Comparison of ENCODE assay signal across 12 cellular contexts in genomic region chr5:150789431-150789830, GRCh38. TPM values are rescaled to one million over a fixed set of nuclear protein-coding genes. Genes with fewer than 3 reads are reported as not detected.
A peak's percentile ranks its signal among the peaks of the same experiment; 100 is the strongest.
DNase-seq lines count a peak whose midpoint lies in the region; ATAC-seq and TF ChIP-seq lines count a peak whose summit lies in the region.
"Had no signal": no experiment of that assay in that cellular context is flagged by ENCODE, and none has a peak within 500 bp of the region (broad histone marks: within the 10 kb centered on the region; RNA-seq: fewer than 3 reads in every experiment).

No MANE protein-coding gene starts in this region.

- POLR2A ChIA-PET in RWPE1 (lab: Yijun Ruan, JAX; ENCODE audit: low non-redundant PET) (interaction anchor here (0.6 to 0.8 kb wide), 2 partner anchors 11 to 27 kb away, joined by 4 read pairs; partner anchors contain the start of gene SMIM3), OCI-LY7 (lab: Charles Lee) (no interaction called here)

- H3K4me3 ChIP-seq in endodermal cell (ENCODE audit: low read length) = no peak overlapping the region
- H3K4me3 ChIP-seq in skin epidermis = no peak overlapping the region
- no peak overlapping the region for H3K4me3 ChIP-seq in OCI-LY7 (ENCODE audit: low read depth, low read length, poor library complexity, severe bottlenecking)

- peak overlapping the region; percentile 82 for H3K4me3 Mint-ChIP-seq in activated CD4-positive, alpha-beta T cell treated with anti-CD3 and anti-CD28 coated beads, Interleukin-2, amount 10 ng/mL, durations not matched to agents 24 days and 14 days
- H3K4me3 Mint-ChIP-seq in endodermal cell = no peak overlapping the region

- no peaks in the 10 kb centered on the region for H4K20me1 ChIP-seq in OCI-LY7 (ENCODE audit: insufficient read depth, low read length)

- CTCF ChIA-PET in RWPE1 (lab: Yijun Ruan, JAX) (interaction anchor here (0.6 to 1.6 kb wide), 5 partner anchors 11 to 75 kb away, joined by 3 to 8 read pairs (median 4); partner anchors contain the start of gene SMIM3), OCI-LY7 (lab: Charles Lee; ENCODE audit: unreplicated experiment) (no interaction called here)

- no peaks in the 10 kb centered on the region for H3K79me2 ChIP-seq in OCI-LY7 (ENCODE audit: insufficient read depth, low read depth, low read length)

- WGBS in endodermal cell (ENCODE audit: insufficient coverage in 1 of 2, insufficient read length in 1 of 2), 2 experiments = 80 to 84% methylated on average over 4 to 7 of the region's 7 CpGs

- no peaks in the 10 kb centered on the region for H3K9me2 ChIP-seq in OCI-LY7 (ENCODE audit: insufficient read depth, low read length)

- DNase-seq in activated CD4-positive, alpha-beta T cell treated with anti-CD3 and anti-CD28 coated beads, Interleukin-2, amount 10 ng/mL, durations not matched to agents 24 days and 14 days = no peak
- DNase-seq in activated CD4-positive, alpha-beta T cell treated with anti-CD3 and anti-CD28 coated beads for 4 hours = no peak
- DNase-seq in RWPE1 (ENCODE audit: low spot score) (no peak), endodermal cell (peak; percentile 79), OCI-LY7 (ENCODE audit: low spot score) (no peak), islet precursor cell (no peak)
- DNase-seq: activated gamma-delta T cell, NCI-H345 had no signal

- no peaks in the 10 kb centered on the region for H3K27me3 ChIP-seq in endodermal cell (ENCODE audit: control insufficient read depth, insufficient read depth, low read length, poor library complexity, severe bottlenecking)

- no peaks in the 10 kb centered on the region for H3K36me3 ChIP-seq in endodermal cell (ENCODE audit: control insufficient read depth, insufficient read depth, low read length)
- no peaks in the 10 kb centered on the region for H3K36me3 ChIP-seq in OCI-LY7 (ENCODE audit: insufficient read depth, low read length)

- peaks cover 58% of the 10 kb centered on the region for H3K4me1 Mint-ChIP-seq in activated CD4-positive, alpha-beta T cell treated with anti-CD3 and anti-CD28 coated beads, Interleukin-2, amount 10 ng/mL, durations not matched to agents 24 days and 14 days
- H3K4me1 Mint-ChIP-seq in endodermal cell = peaks cover 22% of the 10 kb centered on the region

- TF ChIP-seq CTCF in RWPE1 (conservative IDR thresholded peaks at IDR 0.05; ENCODE audit: low read depth) (no peak), endodermal cell (conservative IDR thresholded peaks at IDR 0.05) (no peak), OCI-LY7 (conservative IDR thresholded peaks at IDR 0.05; ENCODE audit: low read length) (no peak)

- H3K27me3 Mint-ChIP-seq in activated CD4-positive, alpha-beta T cell treated with anti-CD3 and anti-CD28 coated beads, Interleukin-2, amount 10 ng/mL, durations not matched to agents 24 days and 14 days = no peaks in the 10 kb centered on the region
- no peaks in the 10 kb centered on the region for H3K27me3 Mint-ChIP-seq in endodermal cell (ENCODE audit: insufficient read depth)

- H3K27ac Mint-ChIP-seq in activated CD4-positive, alpha-beta T cell treated with anti-CD3 and anti-CD28 coated beads, Interleukin-2, amount 10 ng/mL, durations not matched to agents 24 days and 14 days = peak overlapping the region; percentile 84
- no peak overlapping the region for H3K27ac Mint-ChIP-seq in endodermal cell

- peaks cover 16% of the 10 kb centered on the region for H3K9me3 ChIP-seq in endodermal cell (ENCODE audit: control insufficient read depth, low read length)
- H3K9me3 ChIP-seq in OCI-LY7 (ENCODE audit: low read length) = no peaks in the 10 kb centered on the region

- no peak for ATAC-seq in GM21786 (IDR thresholded peaks at IDR 0.05; ENCODE audit: unreplicated experiment)

- H3K4me1 ChIP-seq in endodermal cell (ENCODE audit: control insufficient read depth, insufficient read depth, low read length) (peaks cover 4% of the 10 kb centered on the region), OCI-LY7 (ENCODE audit: insufficient read depth, low read length, poor library complexity, severe bottlenecking) (no peaks in the 10 kb centered on the region)

- H3K9me3 Mint-ChIP-seq in activated CD4-positive, alpha-beta T cell treated with anti-CD3 and anti-CD28 coated beads, Interleukin-2, amount 10 ng/mL, durations not matched to agents 24 days and 14 days = peaks cover 14% of the 10 kb centered on the region
- peaks cover 12% of the 10 kb centered on the region for H3K9me3 Mint-ChIP-seq in endodermal cell

- peaks cover 28% of the 10 kb centered on the region for H3K36me3 Mint-ChIP-seq in activated CD4-positive, alpha-beta T cell treated with anti-CD3 and anti-CD28 coated beads, Interleukin-2, amount 10 ng/mL, durations not matched to agents 24 days and 14 days (ENCODE audit: low read depth)
- peaks cover 5% of the 10 kb centered on the region for H3K36me3 Mint-ChIP-seq in endodermal cell (ENCODE audit: low read depth)

- intact Hi-C loops in activated CD4-positive, alpha-beta T cell treated with anti-CD3 and anti-CD28 coated beads, Interleukin-2, amount 10 ng/mL, durations not matched to agents 24 days and 14 days (cut with micrococcal nuclease) = loop anchor here (2.0 kb wide), 1 partner anchor 367 kb away; the partner anchor contains the start of gene ANXA6
- intact Hi-C loops in OCI-LY7 (cut with micrococcal nuclease; ENCODE audit: unreplicated experiment) = no loop called here

- H2AFZ ChIP-seq in OCI-LY7 (ENCODE audit: low read length) = no peak overlapping the region

- no peak overlapping the region for H3K9ac ChIP-seq in endodermal cell (ENCODE audit: extremely low read depth, low read length, poor library complexity, severe bottlenecking)
- H3K9ac ChIP-seq: KMS-11 had no signal

- H3K27ac ChIP-seq in RWPE1 (peak overlapping the region; percentile 87), endodermal cell (ENCODE audit: low read depth, low read length) (no peak overlapping the region), skin epidermis (peak overlapping the region in 17 of 21 experiments; percentile 8 to 87 (median 62)), OCI-LY7 (ENCODE audit: low read depth, low read length, poor library complexity, severe bottlenecking) (no peak overlapping the region)
- H3K27ac ChIP-seq: KMS-11 had no signal

- BruUV-seq in OCI-LY7 (replicated peaks; lab: Mats Ljungman, UMichigan) = no TSS peak

- H3K4me2 ChIP-seq in OCI-LY7 (ENCODE audit: low read length) = no peak overlapping the region
- H3K4me2 ChIP-seq: KMS-11 had no signal

RNA-seq across cellular contexts. Expression of gene SMIM3, which starts 10.9 kb away (rescaled TPM):
- total RNA-seq in activated CD4-positive, alpha-beta T cell treated with anti-CD3 and anti-CD28 coated beads, Interleukin-2, amount 10 ng/mL, durations not matched to agents 24 days and 14 days = 13.8 and 16.6 TPM in 2 replicates
- total RNA-seq in endodermal cell (1 to 10 TPM; 6.3 to 9.0 TPM), OCI-LY7 (2022) (not detected in 2 replicates)
- 9.3 TPM for polyA plus RNA-seq in endodermal cell (2013, experiment 1 of 2)
- polyA plus RNA-seq in endodermal cell (2013, experiment 2 of 2) = 6.3 TPM
- total RNA-seq in OCI-LY7 (2014; rRNA removed; shearing (Covaris generic)) = not detected in 2 replicates

RNA-seq across cellular contexts. Expression of gene DCTN4, which starts 30.6 kb away (rescaled TPM):
- 43.9 and 44.8 TPM in 2 replicates for total RNA-seq in activated CD4-positive, alpha-beta T cell treated with anti-CD3 and anti-CD28 coated beads, Interleukin-2, amount 10 ng/mL, durations not matched to agents 24 days and 14 days
- total RNA-seq in endodermal cell (10 to 100 TPM; 51.5 to 64.3 TPM), OCI-LY7 (2022) (22.4 and 28.3 TPM in 2 replicates)
- 67.7 TPM for polyA plus RNA-seq in endodermal cell (2013, experiment 1 of 2)
- polyA plus RNA-seq in endodermal cell (2013, experiment 2 of 2) = 58.3 TPM
- total RNA-seq in OCI-LY7 (2014; rRNA removed; shearing (Covaris generic)) = 12.6 and 18.9 TPM in 2 replicates

RNA-seq across cellular contexts. Expression of gene IRGM, which starts 56.9 kb away (rescaled TPM):
- total RNA-seq in activated CD4-positive, alpha-beta T cell treated with anti-CD3 and anti-CD28 coated beads, Interleukin-2, amount 10 ng/mL, durations not matched to agents 24 days and 14 days = 0.91 and 1.2 TPM in 2 replicates
- total RNA-seq in endodermal cell = not detected
- not detected for polyA plus RNA-seq in endodermal cell (2013, experiment 1 of 2)
- polyA plus RNA-seq in endodermal cell (2013, experiment 2 of 2) = not detected
- not detected in 2 replicates for total RNA-seq in OCI-LY7 (2014; rRNA removed; shearing (Covaris generic))
- not detected in 2 replicates for total RNA-seq in OCI-LY7 (2022)
- total RNA-seq: pulmonary artery endothelial cell had no signal

Comparison
In these comparisons a context has a peak if more than half of its experiments do, and no peak if none do; other contexts are left out.
1. H3K27ac ChIP-seq: peak in RWPE1 (single experiment) and skin epidermis (17 of 21); none in endodermal cell (single experiment) and OCI-LY7 (single experiment).
2. RNA of gene SMIM3, which starts 10.9 kb away (total RNA-seq): 13.8 to 16.6 TPM in activated CD4-positive, alpha-beta T cell treated with anti-CD3 and anti-CD28 coated beads, Interleukin-2, amount 10 ng/mL, durations not matched to agents 24 days and 14 days and 6.3 to 9.0 TPM in endodermal cell; not detected in OCI-LY7; every median in the first group is over 4 times any median in the second.